1 cellular context compared by ENCODE assay signal in genomic region chr20:5526516-5526915, GRCh38.
TF ChIP-seq lines count a peak whose summit lies in the region.

No MANE protein-coding gene starts in this region.

TF ChIP-seq in HepG2, 621 proteins besides CTCF, POLR2A, EP300 and RAD21 (continued from another document):
- no peak for TF ChIP-seq HINFP (CRISPR knock-in tag; IDR thresholded peaks at IDR 0.05; ENCODE audit: low read depth)
- TF ChIP-seq TRAFD1 (CRISPR knock-in tag; IDR thresholded peaks at IDR 0.05; ENCODE audit: borderline replicate concordance) = no peak
- no peak for TF ChIP-seq ZNF549 (CRISPR knock-in tag; IDR thresholded peaks at IDR 0.05)
- TF ChIP-seq RFX1 (IDR thresholded peaks at IDR 0.05) = 0 out of 2 replicates have a peak, but pooled peaks have one; percentile 5
